In the genomic region with DNA sequence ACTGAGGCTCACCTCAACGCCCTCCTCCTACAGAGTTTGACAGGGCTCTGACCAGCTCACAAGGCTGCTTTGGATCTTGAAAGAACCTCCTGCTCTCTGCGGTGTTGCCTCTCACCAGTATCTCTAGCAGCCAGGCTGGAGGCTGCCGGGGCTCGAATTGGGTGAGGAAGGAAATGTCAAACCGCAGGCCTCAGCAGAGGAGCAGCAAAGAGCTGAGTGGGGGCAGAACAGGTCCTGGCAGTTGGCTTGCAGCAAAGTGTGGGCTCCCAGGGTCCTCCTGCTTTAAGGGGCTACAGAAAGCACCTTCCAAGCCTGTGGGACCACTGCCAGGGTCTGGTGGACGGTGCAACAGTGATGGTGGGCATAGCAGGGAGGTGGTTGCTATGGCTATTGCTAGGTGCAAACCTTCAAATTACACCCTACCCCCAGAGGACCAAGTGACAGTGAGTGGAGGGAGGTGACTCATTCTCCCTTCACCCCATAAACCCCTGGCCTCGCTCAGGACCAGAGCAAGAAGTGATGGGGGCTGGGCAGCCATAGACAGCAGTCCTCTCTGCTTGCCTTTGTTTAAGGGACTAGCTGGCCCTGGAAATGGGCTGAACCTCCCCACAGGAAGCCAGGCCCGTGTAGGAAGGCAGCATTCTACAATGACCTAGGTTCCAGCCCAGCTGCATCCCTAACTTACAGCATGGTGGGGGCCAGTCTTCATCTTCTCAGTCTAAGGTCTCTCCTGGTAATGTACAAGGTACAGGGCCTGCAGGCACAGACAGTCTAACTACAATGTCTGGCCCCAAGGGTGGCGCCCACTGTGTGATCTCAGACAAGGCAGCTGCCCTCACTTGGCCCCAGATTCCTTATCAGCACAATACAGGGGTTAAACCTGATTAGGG, we compare ENCODE assay signal across 8 cellular contexts. TPM values are rescaled to one million over a fixed set of nuclear protein-coding genes. Genes with fewer than 3 reads are reported as not detected.
DNase-seq lines count a peak whose midpoint lies in the region; ATAC-seq and TF ChIP-seq lines count a peak whose summit lies in the region.

No MANE protein-coding gene starts in this region.

- peak; percentile 97 for DNase-seq in OCI-M1 (lab: John Stamatoyannopoulos, UW)
- peak; percentile 68 to 76 for DNase-seq in activated T-helper 1 cell treated with anti-CD3 and anti-CD28 coated beads, Interleukin-2, amount 50 U/mL, for 16 hours (ENCODE audit: low read depth in 1 of 2, low spot score in 1 of 2)
- peak; percentile 25 for DNase-seq in midbrain (lab: John Stamatoyannopoulos, UW)
- DNase-seq in stomach: peak; percentile 62
- DNase-seq in foreskin fibroblast: no peak
- no peak for DNase-seq in NCI-H446 treated with DMSO at 0.1 percent for 48 hours (lab: John Stamatoyannopoulos, UW)

- no peaks in the 10 kb centered on the region for H3K9me3 ChIP-seq in stomach

- peak overlapping the region in 1 of 4 donors; percentile 1 for H3K4me3 ChIP-seq in stomach
- no peak overlapping the region for H3K4me3 ChIP-seq in foreskin fibroblast (ENCODE audit: low read depth in 1 of 2, low read length in 2 of 2)

- H3K27ac ChIP-seq in stomach: peak overlapping the region in 4 of 5 donors; percentile 29 to 75 (median 66)

- no peak for TF ChIP-seq CTCF in stomach (IDR thresholded peaks at IDR 0.05)
- no peak for TF ChIP-seq CTCF in foreskin fibroblast (IDR thresholded peaks at IDR 0.05; ENCODE audit: low read depth, low read length)

- no peaks in the 10 kb centered on the region for H3K27me3 ChIP-seq in stomach

- TF ChIP-seq POLR2A in GM18505 (IDR thresholded peaks at IDR 0.05; ENCODE audit: borderline replicate concordance, extremely low read depth, insufficient read depth, insufficient read length): peak; percentile 28
- no peak for TF ChIP-seq POLR2A in stomach (IDR thresholded peaks at IDR 0.05)

- WGBS in stomach, 5 donors: 43 to 59% (median 57%) methylated on average over 7 to 9 of the region's 9 CpGs

- H3K36me3 ChIP-seq in stomach: peaks cover 0 to 14% (median 5%) of the 10 kb centered on the region in 4 donors

- ATAC-seq in GM18505 (IDR thresholded peaks at IDR 0.05; ENCODE audit: unreplicated experiment) (peak; percentile 83), HG02840 (IDR thresholded peaks at IDR 0.05; ENCODE audit: low FRiP score, unreplicated experiment) (peak; percentile 84)

- TF ChIP-seq EP300 in stomach (IDR thresholded peaks at IDR 0.05): no peak

- intact Hi-C loops in stomach (cut with DNase I; ENCODE audit: low total_unique reads): loop anchor here (10.0 kb wide), 1 partner anchor 146 kb away; no protein-coding TSS in a partner anchor

- peaks cover 13 to 67% (median 35%) of the 10 kb centered on the region in 4 donors for H3K4me1 ChIP-seq in stomach

RNA-seq across cellular contexts. Expression of a gene that starts 18.7 kb away (rescaled TPM):
- total RNA-seq in stomach: 10 to 100 TPM in 4 of 5 donors, under 1 TPM in 1; 0.58 to 69.4 (median 27.1) TPM
- polyA plus RNA-seq in stomach: 10 to 100 TPM in 2 of 3 donors, 1 to 10 TPM in 1; 3.2 to 16.2 (median 15.4) TPM

RNA-seq across cellular contexts. Expression of a gene that starts 46.1 kb away (rescaled TPM):
- under 1 TPM in 1 of 5 donors, not detected in 4; 0.43 TPM for total RNA-seq in stomach
- 1 to 10 TPM in 1 of 3 donors, not detected in 2; 4.6 TPM for polyA plus RNA-seq in stomach

Comparison
In these comparisons a context has a peak if more than half of its experiments do, and no peak if none do; other contexts are left out.
1. DNase-seq: peak in OCI-M1 (single experiment), activated T-helper 1 cell treated with anti-CD3 and anti-CD28 coated beads, Interleukin-2, amount 50 U/mL, for 16 hours (2 of 2), midbrain (single experiment) and stomach (single experiment); none in foreskin fibroblast (0 of 2) and NCI-H446 treated with DMSO at 0.1 percent for 48 hours (single experiment).